In the genomic region with DNA sequence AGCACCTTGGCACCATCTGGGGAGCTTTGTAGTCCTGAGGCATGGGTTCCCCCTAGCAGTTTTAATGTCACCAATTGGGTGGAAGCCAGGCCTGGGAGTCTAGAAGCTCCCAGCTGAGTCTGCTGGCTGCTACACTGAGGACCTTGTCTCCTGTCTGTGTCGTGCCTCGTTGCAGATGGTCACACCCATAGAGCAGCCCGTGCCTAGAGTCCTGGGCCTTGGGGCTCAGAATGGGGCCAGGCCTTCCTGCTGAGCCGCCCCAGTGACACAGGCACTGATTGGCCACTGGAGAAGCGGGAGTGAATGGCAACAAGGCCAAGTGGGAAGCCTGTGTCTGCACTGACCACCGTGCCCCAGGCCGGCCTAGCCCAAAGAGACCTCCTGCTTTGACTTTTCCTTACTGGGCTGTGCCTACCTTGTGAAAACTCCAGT, we compare ENCODE assay signal across 12 cellular contexts.
A peak's percentile ranks its signal among the peaks of the same experiment; 100 is the strongest.
DNase-seq lines count a peak whose midpoint lies in the region; ATAC-seq and TF ChIP-seq lines count a peak whose summit lies in the region.
"Had no signal": no experiment of that assay in that cellular context is flagged by ENCODE, and none has a peak within 500 bp of the region (broad histone marks: within the 10 kb centered on the region; RNA-seq: fewer than 3 reads in every experiment).

No MANE protein-coding gene starts in this region.

- peaks cover 11% of the 10 kb centered on the region for H3K4me1 Mint-ChIP-seq in stimulated activated effector memory CD8-positive, alpha-beta T cell treated with anti-CD3 and anti-CD28 coated beads, Interleukin-12 subunit alpha, Interleukin-12 subunit beta, amount 100 ng/mL, for 72 hours

- peaks cover 16 to 79% of the 10 kb centered on the region in 2 donors for H3K4me1 ChIP-seq in left lung

- no peaks in the 10 kb centered on the region for H3K9me3 Mint-ChIP-seq in stimulated activated effector memory CD8-positive, alpha-beta T cell treated with anti-CD3 and anti-CD28 coated beads, Interleukin-12 subunit alpha, Interleukin-12 subunit beta, amount 100 ng/mL, for 72 hours

- TF ChIP-seq CTCF in brain microvascular endothelial cell (IDR thresholded peaks at IDR 0.05; ENCODE audit: low read depth, low read length, missing control alignments): no peak
- TF ChIP-seq CTCF in left lung (IDR thresholded peaks at IDR 0.05): no peak

- ATAC-seq in left lung: peak; percentile 3
- ATAC-seq in stimulated activated effector memory CD8-positive, alpha-beta T cell treated with anti-CD3 and anti-CD28 coated beads, Interleukin-12 subunit alpha, Interleukin-12 subunit beta, amount 100 ng/mL, for 72 hours: no peak

- H3K36me3 ChIP-seq in brain microvascular endothelial cell (replicated peaks): no peaks in the 10 kb centered on the region
- H3K36me3 ChIP-seq in left lung: no peaks in the 10 kb centered on the region

- DNase-seq in ELR (ENCODE audit: low read depth) (peak; percentile 12), brain microvascular endothelial cell (no peak), left lung (no peak), C1 segment of cervical spinal cord (lab: John Stamatoyannopoulos, UW) (no peak)
- DNase-seq in stimulated activated effector memory CD8-positive, alpha-beta T cell treated with anti-CD3 and anti-CD28 coated beads, Interleukin-12 subunit alpha, Interleukin-12 subunit beta, amount 100 ng/mL, for 72 hours (ENCODE audit: low spot score in 2 of 2): no peak
- no peak for DNase-seq in activated naive CD4-positive, alpha-beta T cell (lab: John Stamatoyannopoulos, UW)
- DNase-seq in activated effector memory CD4-positive, alpha-beta T cell treated with Interleukin-2 at 50 U/mL for 16 hours: no peak
- DNase-seq in effector CD8-positive, alpha-beta T cell (lab: John Stamatoyannopoulos, UW): no peak
- DNase-seq: NCI-H1105 treated with DMSO at 0.1 percent for 48 hours; NCI-H82; stimulated activated CD4-positive, alpha-beta T cell treated with anti-CD3 and anti-CD28 coated beads, Interleukin-2, amount 100 ng/mL, for 24 hours; T-helper 2 cell had no signal

- H3K27me3 ChIP-seq in brain microvascular endothelial cell (replicated peaks) (no peaks in the 10 kb centered on the region), left lung (no peaks in the 10 kb centered on the region)

- H3K27ac ChIP-seq in brain microvascular endothelial cell: peak overlapping the region; percentile 57
- H3K27ac ChIP-seq in left lung: peak overlapping the region; percentile 82 to 87

- H3K4me3 Mint-ChIP-seq in stimulated activated effector memory CD8-positive, alpha-beta T cell treated with anti-CD3 and anti-CD28 coated beads, Interleukin-12 subunit alpha, Interleukin-12 subunit beta, amount 100 ng/mL, for 72 hours: no peak overlapping the region

- intact Hi-C loops in left lung (cut with DNase I): no loop called here

- H3K9me3 ChIP-seq in left lung: no peaks in the 10 kb centered on the region

- no peaks in the 10 kb centered on the region for H3K36me3 Mint-ChIP-seq in stimulated activated effector memory CD8-positive, alpha-beta T cell treated with anti-CD3 and anti-CD28 coated beads, Interleukin-12 subunit alpha, Interleukin-12 subunit beta, amount 100 ng/mL, for 72 hours

- peak overlapping the region; percentile 26 for H3K27ac Mint-ChIP-seq in stimulated activated effector memory CD8-positive, alpha-beta T cell treated with anti-CD3 and anti-CD28 coated beads, Interleukin-12 subunit alpha, Interleukin-12 subunit beta, amount 100 ng/mL, for 72 hours

- H3K4me3 ChIP-seq in brain microvascular endothelial cell (ENCODE audit: low read depth, low read length): no peak overlapping the region
- no peak overlapping the region for H3K4me3 ChIP-seq in left lung

- in situ Hi-C loops in brain microvascular endothelial cell (cut with HindIII; ENCODE audit: low pct_ligation_motif_present, low sequenced_read_pairs): no loop called here
